In genomic region chr10:70711177-70711576, GRCh38 we compare ENCODE assay signal across 2 cellular contexts.
TF ChIP-seq lines count a peak whose summit lies in the region.

No MANE protein-coding gene starts in this region.

TF ChIP-seq in SK-N-SH, 30 proteins besides CTCF, POLR2A, EP300 and RAD21 (continued from another document):
- TF ChIP-seq, protein P1, sequence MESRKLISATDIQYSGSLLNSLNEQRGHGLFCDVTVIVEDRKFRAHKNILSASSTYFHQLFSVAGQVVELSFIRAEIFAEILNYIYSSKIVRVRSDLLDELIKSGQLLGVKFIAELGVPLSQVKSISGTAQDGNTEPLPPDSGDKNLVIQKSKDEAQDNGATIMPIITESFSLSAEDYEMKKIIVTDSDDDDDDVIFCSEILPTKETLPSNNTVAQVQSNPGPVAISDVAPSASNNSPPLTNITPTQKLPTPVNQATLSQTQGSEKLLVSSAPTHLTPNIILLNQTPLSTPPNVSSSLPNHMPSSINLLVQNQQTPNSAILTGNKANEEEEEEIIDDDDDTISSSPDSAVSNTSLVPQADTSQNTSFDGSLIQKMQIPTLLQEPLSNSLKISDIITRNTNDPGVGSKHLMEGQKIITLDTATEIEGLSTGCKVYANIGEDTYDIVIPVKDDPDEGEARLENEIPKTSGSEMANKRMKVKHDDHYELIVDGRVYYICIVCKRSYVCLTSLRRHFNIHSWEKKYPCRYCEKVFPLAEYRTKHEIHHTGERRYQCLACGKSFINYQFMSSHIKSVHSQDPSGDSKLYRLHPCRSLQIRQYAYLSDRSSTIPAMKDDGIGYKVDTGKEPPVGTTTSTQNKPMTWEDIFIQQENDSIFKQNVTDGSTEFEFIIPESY (IDR thresholded peaks at IDR 0.05; ENCODE audit: borderline replicate concordance, low read depth), result no peak

TF ChIP-seq in SK-N-SH treated with all-trans-retinoic acid at 6 μM for 48 hours, 23 proteins besides CTCF, POLR2A, EP300 and RAD21 (continued from another document):
- TF ChIP-seq ZNF70 (CRISPR knock-in tag; IDR thresholded peaks at IDR 0.05) (no peak), RARB (CRISPR knock-in tag; IDR thresholded peaks at IDR 0.05) (no peak), SNAI2 (CRISPR knock-in tag; IDR thresholded peaks at IDR 0.05) (no peak), TOX (CRISPR knock-in tag; IDR thresholded peaks at IDR 0.05; ENCODE audit: borderline replicate concordance) (no peak), ZFP30 (CRISPR knock-in tag; IDR thresholded peaks at IDR 0.05) (no peak), ZC3H10 (CRISPR knock-in tag; IDR thresholded peaks at IDR 0.05) (no peak), OSR1 (CRISPR knock-in tag; IDR thresholded peaks at IDR 0.05) (no peak), PPARA (CRISPR knock-in tag; IDR thresholded peaks at IDR 0.05; ENCODE audit: borderline replicate concordance) (no peak), BACH2 (CRISPR knock-in tag; IDR thresholded peaks at IDR 0.05; ENCODE audit: borderline replicate concordance) (no peak), TSHZ2 (CRISPR knock-in tag; IDR thresholded peaks at IDR 0.05) (no peak), ZFP3 (CRISPR knock-in tag; IDR thresholded peaks at IDR 0.05) (no peak), TCF4 (CRISPR knock-in tag; IDR thresholded peaks at IDR 0.05; ENCODE audit: borderline replicate concordance) (no peak)
